Comparison of ENCODE assay signal across 14 cellular contexts in the genomic region with DNA sequence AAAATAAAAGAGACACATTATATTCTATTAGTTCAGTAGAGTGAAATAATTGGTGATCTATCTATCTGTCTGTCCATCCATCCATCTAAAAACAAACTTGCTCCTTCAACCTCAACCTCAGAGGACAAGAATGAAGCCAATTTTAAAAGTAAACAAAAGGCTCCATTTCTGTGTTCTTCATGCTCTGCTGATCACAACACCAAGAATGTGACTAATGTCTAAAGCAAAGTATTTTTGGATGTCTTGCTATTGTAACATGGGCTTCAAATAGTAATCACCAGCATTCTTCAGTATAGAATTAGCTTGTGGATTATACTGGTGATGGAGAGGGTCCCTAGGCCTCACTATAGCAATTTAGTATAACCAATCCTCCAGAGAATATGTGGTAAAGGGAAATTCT.
DNase-seq lines count a peak whose midpoint lies in the region; ATAC-seq and TF ChIP-seq lines count a peak whose summit lies in the region.
"Had no signal": no experiment of that assay in that cellular context is flagged by ENCODE, and none has a peak within 500 bp of the region (broad histone marks: within the 10 kb centered on the region; RNA-seq: fewer than 3 reads in every experiment).

No MANE protein-coding gene starts in this region.

- DNase-seq in epithelial cell of proximal tubule (ENCODE audit: low read depth) = peak; percentile 3
- DNase-seq in thyroid gland = no peak
- DNase-seq in hepatocyte (ENCODE audit: low spot score) = no peak
- DNase-seq in activated CD8-positive, alpha-beta memory T cell treated with anti-CD3 and anti-CD28 coated beads, Interleukin-2, amount 50 U/mL, for 4 hours = no peak
- DNase-seq in activated CD4-positive, alpha-beta T cell treated with anti-CD3 and anti-CD28 coated beads for 4 hours = no peak
- DNase-seq: activated CD4-positive, alpha-beta T cell treated with anti-CD3 and anti-CD28 coated beads, Interleukin-2, amount 50 U/mL, for 48 hours; activated naive CD8-positive, alpha-beta T cell treated with anti-CD3 and anti-CD28 coated beads, Interleukin-2, amount 10 ng/mL, durations not matched to agents 7 days and 5 days; BE2C; NCI-H345; nucleus accumbens; stimulated activated naive CD8-positive, alpha-beta T cell treated with anti-CD3 and anti-CD28 coated beads, Interleukin-15, Interleukin-2, amounts not matched to agents 100 U/mL and 50 U/mL, for 24 hours had no signal

- no peaks in the 10 kb centered on the region for H3K9me3 ChIP-seq in thyroid gland
- H3K9me3 ChIP-seq in hepatocyte (ENCODE audit: low read depth) = no peaks in the 10 kb centered on the region
- H3K9me3 ChIP-seq: BE2C had no signal

- intact Hi-C loops in thyroid gland (cut with DNase I) = no loop called here

- peak; percentile 85 for ATAC-seq in GM18517 (IDR thresholded peaks at IDR 0.05; ENCODE audit: unreplicated experiment)
- peak; percentile 79 for ATAC-seq in GM21526 (IDR thresholded peaks at IDR 0.05; ENCODE audit: low FRiP score, unreplicated experiment)
- ATAC-seq in HG03097 (IDR thresholded peaks at IDR 0.05; ENCODE audit: low FRiP score, unreplicated experiment) = peak; percentile 78
- ATAC-seq: stimulated activated naive CD8-positive, alpha-beta T cell treated with anti-CD3 and anti-CD28 coated beads, Interleukin-15, Interleukin-2, amounts not matched to agents 100 U/mL and 50 U/mL, for 24 hours had no signal

- no peaks in the 10 kb centered on the region for H3K79me2 ChIP-seq in hepatocyte

- no peak overlapping the region for H3K27ac ChIP-seq in thyroid gland
- no peak overlapping the region for H3K27ac ChIP-seq in hepatocyte

- H3K4me2 ChIP-seq in hepatocyte = no peak overlapping the region

- no peaks in the 10 kb centered on the region for H3K9me2 ChIP-seq in hepatocyte (replicated peaks; ENCODE audit: insufficient read depth)

- H3K4me1 ChIP-seq in thyroid gland (peaks cover 0 to 4% of the 10 kb centered on the region in 2 donors), hepatocyte (ENCODE audit: insufficient read depth) (no peaks in the 10 kb centered on the region)
- H3K4me1 ChIP-seq: BE2C had no signal

- no peak overlapping the region for H2AFZ ChIP-seq in hepatocyte

- no peaks in the 10 kb centered on the region for H4K20me1 ChIP-seq in hepatocyte (ENCODE audit: insufficient read depth, poor library complexity, severe bottlenecking)

- H3K27me3 ChIP-seq in thyroid gland = no peaks in the 10 kb centered on the region
- no peaks in the 10 kb centered on the region for H3K27me3 ChIP-seq in hepatocyte
- H3K27me3 ChIP-seq: BE2C had no signal

- TF ChIP-seq CTCF in epithelial cell of proximal tubule (conservative IDR thresholded peaks at IDR 0.05; ENCODE audit: low read depth, low read length) = no peak
- TF ChIP-seq CTCF in thyroid gland (IDR thresholded peaks at IDR 0.05) = no peak
- TF ChIP-seq CTCF in hepatocyte (IDR thresholded peaks at IDR 0.05; ENCODE audit: poor library complexity) = no peak

- no peak for TF ChIP-seq POLR2A in thyroid gland (IDR thresholded peaks at IDR 0.05)

- H3K4me3 ChIP-seq in epithelial cell of proximal tubule (ENCODE audit: low read depth, low read length) = no peak overlapping the region
- H3K4me3 ChIP-seq in thyroid gland (replicated peaks in 1 of 3) = no peak overlapping the region
- no peak overlapping the region for H3K4me3 ChIP-seq in hepatocyte

- H3K36me3 ChIP-seq in thyroid gland (no peaks in the 10 kb centered on the region), hepatocyte (replicated peaks; ENCODE audit: insufficient read depth, low read depth) (no peaks in the 10 kb centered on the region)
- H3K36me3 ChIP-seq: BE2C had no signal
